ENCODE assay signal across 11 cellular contexts in genomic region chr5:78243639-78244038, GRCh38. TPM values are rescaled to one million over a fixed set of nuclear protein-coding genes. Genes with fewer than 3 reads are reported as not detected.
DNase-seq lines count a peak whose midpoint lies in the region; TF ChIP-seq lines count a peak whose summit lies in the region.
"Had no signal": no experiment of that assay in that cellular context is flagged by ENCODE, and none has a peak within 500 bp of the region (broad histone marks: within the 10 kb centered on the region; RNA-seq: fewer than 3 reads in every experiment).

No MANE protein-coding gene starts in this region.

- no peak overlapping the region for H3K23ac ChIP-seq in mesenchymal stem cell (ENCODE audit: low read length in 2 of 2)

- no peak overlapping the region for H3K4me2 ChIP-seq in mesenchymal stem cell (ENCODE audit: low read length, poor library complexity, severe bottlenecking)

- H2BK5ac ChIP-seq in mesenchymal stem cell (ENCODE audit: low read depth, low read length, poor library complexity, severe bottlenecking) = no peak overlapping the region

- H3K36me3 ChIP-seq in BE2C (no peaks in the 10 kb centered on the region), mesenchymal stem cell (ENCODE audit: control insufficient read depth in 1 of 2, insufficient read depth in 2 of 2, low read depth in 1 of 2, low read length in 2 of 2) (peaks cover 2 to 14% of the 10 kb centered on the region in 2 experiments), thyroid gland (no peaks in the 10 kb centered on the region)

- no peak overlapping the region for H3K14ac ChIP-seq in mesenchymal stem cell (ENCODE audit: low read length in 2 of 2)

- no peak overlapping the region for H3K27ac ChIP-seq in mesenchymal stem cell (ENCODE audit: low read length, poor library complexity, severe bottlenecking)
- H3K27ac ChIP-seq in thyroid gland = no peak overlapping the region

- H3K4me1 ChIP-seq in BE2C (peaks cover 3% of the 10 kb centered on the region), mesenchymal stem cell (ENCODE audit: control insufficient read depth, insufficient read depth, low read depth, low read length) (peaks cover 1% of the 10 kb centered on the region), thyroid gland (no peaks in the 10 kb centered on the region)

- no peak overlapping the region for H3K4me3 ChIP-seq in BE2C (ENCODE audit: low read depth, low read length)
- H3K4me3 ChIP-seq in mesenchymal stem cell (ENCODE audit: insufficient read depth in 1 of 2, low read depth in 1 of 2, low read length in 2 of 2) = no peak overlapping the region
- no peak overlapping the region for H3K4me3 ChIP-seq in thyroid gland (replicated peaks in 1 of 3)

- no peak for TF ChIP-seq POLR2A in thyroid gland (IDR thresholded peaks at IDR 0.05)

- H2AFZ ChIP-seq in mesenchymal stem cell (ENCODE audit: low read depth, low read length) = no peak overlapping the region

- TF ChIP-seq CTCF in BE2C (IDR thresholded peaks at IDR 0.05; ENCODE audit: low read depth, low read length) (no peak), chondrocyte (IDR thresholded peaks at IDR 0.05) (no peak), thyroid gland (IDR thresholded peaks at IDR 0.05) (no peak)

- peaks cover 19% of the 10 kb centered on the region for H3K4me1 Mint-ChIP-seq in chondrocyte (ENCODE audit: low read depth)
- H3K4me1 Mint-ChIP-seq: activated B cell treated with CpG ODN at 0.5 μM for 24 hours, nephron progenitor cell had no signal

- H3K27me3 Mint-ChIP-seq in chondrocyte (ENCODE audit: low read depth) = no peaks in the 10 kb centered on the region
- H3K27me3 Mint-ChIP-seq: activated B cell treated with CpG ODN at 0.5 μM for 24 hours had no signal

- H3K79me1 ChIP-seq in mesenchymal stem cell (replicated peaks; ENCODE audit: low read length, poor library complexity, severe bottlenecking) = peaks cover 17% of the 10 kb centered on the region

- peak; percentile 38 for DNase-seq in BE2C
- DNase-seq in HT1080 (ENCODE audit: low read depth) = peak; percentile 73
- DNase-seq in chondrocyte (ENCODE audit: low spot score) = no peak
- DNase-seq in mesenchymal stem cell = peak; percentile 58
- DNase-seq in occipital lobe (lab: John Stamatoyannopoulos, UW) = no peak
- no peak for DNase-seq in thyroid gland
- no peak for DNase-seq in ACHN
- DNase-seq in T-helper 2 cell = no peak
- DNase-seq: activated B cell treated with CpG ODN at 0.5 μM for 24 hours; activated CD8-positive, alpha-beta memory T cell treated with anti-CD3 and anti-CD28 coated beads, Interleukin-2, amount 50 U/mL, for 4 hours; nephron progenitor cell had no signal

- H3K4ac ChIP-seq in mesenchymal stem cell (ENCODE audit: low read depth in 1 of 2, low read length in 2 of 2) = no peak overlapping the region

- H2BK120ac ChIP-seq in mesenchymal stem cell (ENCODE audit: low read depth, low read length) = no peak overlapping the region

- H3K27me3 ChIP-seq in BE2C = no peaks in the 10 kb centered on the region
- H3K27me3 ChIP-seq in mesenchymal stem cell (ENCODE audit: control insufficient read depth in 1 of 2, insufficient read depth in 1 of 2, low read length in 2 of 2) = no peaks in the 10 kb centered on the region
- no peaks in the 10 kb centered on the region for H3K27me3 ChIP-seq in thyroid gland

- peak overlapping the region; percentile 65 for H3K27ac Mint-ChIP-seq in chondrocyte (ENCODE audit: unreplicated experiment)
- H3K27ac Mint-ChIP-seq: activated B cell treated with CpG ODN at 0.5 μM for 24 hours had no signal

- no peaks in the 10 kb centered on the region for H3K9me3 Mint-ChIP-seq in chondrocyte (ENCODE audit: low read depth)
- H3K9me3 Mint-ChIP-seq: activated B cell treated with CpG ODN at 0.5 μM for 24 hours had no signal

- intact Hi-C loops in thyroid gland (cut with DNase I) = no loop called here

- no peak overlapping the region for H4K91ac ChIP-seq in mesenchymal stem cell (ENCODE audit: low read length)

- H2AK5ac ChIP-seq in mesenchymal stem cell (ENCODE audit: low read length, severe bottlenecking) = no peak overlapping the region

- in situ Hi-C loops in ACHN (cut with HindIII; ENCODE audit: low pct_ligation_motif_present, low pct_unique_long_range_greater_than_20kb, low sequenced_read_pairs) = no loop called here

- no peak overlapping the region for H3K4me3 Mint-ChIP-seq in chondrocyte (ENCODE audit: unreplicated experiment)
- H3K4me3 Mint-ChIP-seq: activated B cell treated with CpG ODN at 0.5 μM for 24 hours, nephron progenitor cell had no signal

- H3K9ac ChIP-seq in mesenchymal stem cell (ENCODE audit: low read length) = no peak overlapping the region

- H2BK12ac ChIP-seq in mesenchymal stem cell (ENCODE audit: low read length in 2 of 2) = no peak overlapping the region

- H3K18ac ChIP-seq in mesenchymal stem cell (ENCODE audit: low read depth in 1 of 2, low read length in 2 of 2) = peak overlapping the region in 1 of 2 experiments; percentile 44

- no peak overlapping the region for H4K8ac ChIP-seq in mesenchymal stem cell (ENCODE audit: low read length)

- H3K36me3 Mint-ChIP-seq in chondrocyte (ENCODE audit: low read depth) = peaks cover 6% of the 10 kb centered on the region

- H3K9me3 ChIP-seq in BE2C (no peaks in the 10 kb centered on the region), mesenchymal stem cell (ENCODE audit: control insufficient read depth, low read length) (no peaks in the 10 kb centered on the region), thyroid gland (no peaks in the 10 kb centered on the region)

- no peak overlapping the region for H2BK15ac ChIP-seq in mesenchymal stem cell (ENCODE audit: low read depth, poor library complexity, severe bottlenecking)

RNA-seq across cellular contexts. Expression of gene AP3B1, which starts 50.9 kb away (rescaled TPM):
- polyA plus RNA-seq in BE2C (2012; ENCODE audit: insufficient read depth, insufficient read length, low read depth) = 10.9 TPM
- 28.4 and 30.3 TPM in 2 replicates for total RNA-seq in HT1080 (2014; rRNA removed; shearing (Covaris generic))
- 24.8 and 34.5 TPM in 2 replicates for polyA plus RNA-seq in HT1080 (2015; cell fraction: cytosol; rRNA removed)
- 59.1 and 68.1 TPM in 2 replicates for polyA plus RNA-seq in HT1080 (2015; cell fraction: nucleus; rRNA removed)
- total RNA-seq in chondrocyte = 60.3 to 74.5 TPM (median 60.4 TPM) in 3 replicates
- 45.2 TPM for polyA plus RNA-seq in mesenchymal stem cell (2013, experiment 1 of 2)
- 43.1 TPM for polyA plus RNA-seq in mesenchymal stem cell (2013, experiment 2 of 2)
- 34.3 TPM for total RNA-seq in occipital lobe
- total RNA-seq in thyroid gland = 10 to 100 TPM; 60.9 to 86.6 (median 72.2) TPM

Comparison
In these comparisons a context has a peak if more than half of its experiments do, and no peak if none do; other contexts are left out.
1. DNase-seq: peak in BE2C (single experiment), HT1080 (single experiment) and mesenchymal stem cell (single experiment); none in chondrocyte (single experiment), occipital lobe (single experiment), thyroid gland (0 of 2), ACHN (single experiment) and T-helper 2 cell (0 of 5).